7 cellular contexts compared by ENCODE assay signal in the genomic region with DNA sequence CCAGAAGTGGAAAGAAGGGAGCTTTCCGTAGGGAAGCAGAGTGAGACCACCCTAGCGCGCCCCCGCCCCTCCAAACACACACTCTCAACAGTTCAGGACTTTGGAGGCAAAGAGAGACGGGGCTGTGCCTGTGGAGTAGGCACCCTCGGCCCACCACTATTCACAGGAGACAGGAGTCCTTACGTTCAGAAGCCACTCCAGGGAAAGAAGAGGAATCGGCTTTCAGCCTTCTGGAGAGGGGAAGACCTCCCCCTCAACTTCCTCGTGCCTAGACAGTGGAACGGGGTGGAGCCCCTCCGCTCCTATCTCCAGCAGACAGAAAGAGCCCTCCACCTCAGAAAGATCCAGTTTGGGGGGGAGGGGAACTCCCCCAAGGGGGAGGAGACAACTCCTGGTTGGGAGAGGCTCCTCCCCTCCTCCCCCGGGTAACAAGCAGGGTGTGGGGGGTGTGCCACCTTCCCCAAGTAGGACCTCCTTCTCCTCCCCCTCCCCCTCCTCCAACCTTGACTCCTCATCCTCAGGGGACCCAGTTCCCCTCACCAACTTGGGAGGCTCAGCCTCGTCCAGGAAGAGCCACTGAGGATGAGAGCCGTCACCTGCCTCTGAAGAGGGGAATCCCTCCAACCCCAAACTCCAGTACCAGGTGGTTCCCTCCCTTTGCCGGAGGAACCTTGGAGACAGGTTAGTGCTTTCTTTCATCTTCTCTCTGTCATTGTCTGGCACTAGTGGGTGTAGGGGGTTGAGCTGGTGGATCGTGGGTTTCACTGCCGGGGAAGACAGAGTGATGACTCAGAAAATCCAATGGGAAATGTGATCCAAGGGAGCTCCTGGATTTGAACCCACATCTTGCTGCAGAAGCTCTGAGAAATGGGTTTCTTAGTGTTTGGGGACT. TPM values are rescaled to one million over a fixed set of nuclear protein-coding genes. Genes with fewer than 3 reads are reported as not detected.
A peak's percentile ranks its signal among the peaks of the same experiment; 100 is the strongest.
DNase-seq lines count a peak whose midpoint lies in the region; ATAC-seq and TF ChIP-seq lines count a peak whose summit lies in the region.

No MANE protein-coding gene starts in this region.

- CTCF ChIA-PET in activated naive CD4-positive, alpha-beta T cell treated with anti-CD3 and anti-CD28 coated beads, Interleukin-2, amount 10 ng/mL, durations not matched to agents 7 days and 5 days (lab: Charles Lee): interaction anchor here (0.6 to 2.7 kb wide), 5 partner anchors 10 to 100 kb away, joined by 3 to 9 read pairs (median 4); no protein-coding TSS in a partner anchor

- H3K4me1 Mint-ChIP-seq in activated naive CD4-positive, alpha-beta T cell treated with anti-CD3 and anti-CD28 coated beads, Interleukin-2, amount 10 ng/mL, durations not matched to agents 7 days and 5 days: peaks cover 56% of the 10 kb centered on the region
- H3K4me1 Mint-ChIP-seq in neural progenitor cell: peaks cover 38% of the 10 kb centered on the region

- H3K9me3 ChIP-seq in NT2/D1 (ENCODE audit: insufficient read depth, low read length): no peaks in the 10 kb centered on the region
- no peaks in the 10 kb centered on the region for H3K9me3 ChIP-seq in gastroesophageal sphincter
- no peaks in the 10 kb centered on the region for H3K9me3 ChIP-seq in neural progenitor cell (ENCODE audit: low read depth)
- H3K9me3 ChIP-seq in aorta (ENCODE audit: control insufficient read depth, low read length): no peaks in the 10 kb centered on the region

- peak overlapping the region; percentile 68 for H3K27ac Mint-ChIP-seq in activated naive CD4-positive, alpha-beta T cell treated with anti-CD3 and anti-CD28 coated beads, Interleukin-2, amount 10 ng/mL, durations not matched to agents 7 days and 5 days
- H3K27ac Mint-ChIP-seq in neural progenitor cell: peak overlapping the region; percentile 69

- TF ChIP-seq EP300 in gastroesophageal sphincter (IDR thresholded peaks at IDR 0.05): no peak

- peak overlapping the region; percentile 96 for H2AFZ ChIP-seq in neural progenitor cell (replicated peaks)

- H3K27ac ChIP-seq in gastroesophageal sphincter (peak overlapping the region; percentile 94 to 100 (median 98)), neural progenitor cell (no peak overlapping the region), aorta (ENCODE audit: low read depth in 1 of 2, low read length in 2 of 2) (peak overlapping the region; percentile 94 to 95)

- peaks cover 24% of the 10 kb centered on the region for H3F3A ChIP-seq in neural progenitor cell (ENCODE audit: low read depth)

- intact Hi-C loops in aorta (cut with DNase I): loop anchor here in 1 of 2 donors (2.0 to 5.0 kb wide), 2 partner anchors 63 to 669 kb away; no protein-coding TSS in a partner anchor

- peaks cover 10% of the 10 kb centered on the region for H3K36me3 Mint-ChIP-seq in activated naive CD4-positive, alpha-beta T cell treated with anti-CD3 and anti-CD28 coated beads, Interleukin-2, amount 10 ng/mL, durations not matched to agents 7 days and 5 days
- H3K36me3 Mint-ChIP-seq in neural progenitor cell: peaks cover 5% of the 10 kb centered on the region

- H4K20me1 ChIP-seq in neural progenitor cell (ENCODE audit: low read depth): peaks cover 19% of the 10 kb centered on the region

- peak overlapping the region; percentile 82 for H3K4me3 Mint-ChIP-seq in activated naive CD4-positive, alpha-beta T cell treated with anti-CD3 and anti-CD28 coated beads, Interleukin-2, amount 10 ng/mL, durations not matched to agents 7 days and 5 days
- peak overlapping the region; percentile 91 for H3K4me3 Mint-ChIP-seq in neural progenitor cell

- no peak for TF ChIP-seq POLR2A in gastroesophageal sphincter (IDR thresholded peaks at IDR 0.05)

- 0 to 25% methylated on average over 2 to 3 of the region's 17 CpGs for WGBS in gastroesophageal sphincter (ENCODE audit: low coverage in 1 of 2), 2 donors
- 2 to 3% methylated on average over 17 of the region's 17 CpGs for WGBS in aorta, 2 donors

- H3K4me1 ChIP-seq in NT2/D1 (ENCODE audit: insufficient read depth, insufficient read length): peaks cover 30% of the 10 kb centered on the region
- H3K4me1 ChIP-seq in gastroesophageal sphincter: peaks cover 16 to 63% (median 39%) of the 10 kb centered on the region in 3 donors
- peaks cover 28% of the 10 kb centered on the region for H3K4me1 ChIP-seq in neural progenitor cell
- H3K4me1 ChIP-seq in aorta (ENCODE audit: control insufficient read depth in 1 of 2, insufficient read depth in 2 of 2, low read length in 2 of 2): peaks cover 2 to 13% of the 10 kb centered on the region in 2 donors

- H3K36me3 ChIP-seq in GM06990 (ENCODE audit: control insufficient read depth, insufficient read depth, low read length): no peaks in the 10 kb centered on the region
- peaks cover 6% of the 10 kb centered on the region for H3K36me3 ChIP-seq in NT2/D1 (ENCODE audit: insufficient read depth, insufficient read length, low read length)
- no peaks in the 10 kb centered on the region for H3K36me3 ChIP-seq in gastroesophageal sphincter
- H3K36me3 ChIP-seq in neural progenitor cell: no peaks in the 10 kb centered on the region
- H3K36me3 ChIP-seq in aorta (ENCODE audit: control insufficient read depth in 1 of 2, insufficient read depth in 2 of 2, low read length in 1 of 2): no peaks in the 10 kb centered on the region

- peak; percentile 25 for ATAC-seq in HG02588 (IDR thresholded peaks at IDR 0.05; ENCODE audit: unreplicated experiment)
- ATAC-seq in gastroesophageal sphincter: peak; percentile 49
- peak; percentile 75 for ATAC-seq in aorta (ENCODE audit: low FRiP score)

- no peaks in the 10 kb centered on the region for H3K9me3 Mint-ChIP-seq in activated naive CD4-positive, alpha-beta T cell treated with anti-CD3 and anti-CD28 coated beads, Interleukin-2, amount 10 ng/mL, durations not matched to agents 7 days and 5 days
- H3K9me3 Mint-ChIP-seq in neural progenitor cell: no peaks in the 10 kb centered on the region

- H3K9ac ChIP-seq in NT2/D1 (ENCODE audit: insufficient read length, low read depth) (peak overlapping the region; percentile 96), neural progenitor cell (peak overlapping the region; percentile 80)

- peak; percentile 44 for DNase-seq in GM06990 (ENCODE audit: extremely low read depth, insufficient read length)
- DNase-seq in NT2/D1 (ENCODE audit: low read depth, low spot score): peak; percentile 83
- peak; percentile 64 for DNase-seq in activated naive CD4-positive, alpha-beta T cell treated with anti-CD3 and anti-CD28 coated beads, Interleukin-2, amount 10 ng/mL, durations not matched to agents 7 days and 5 days
- peak; percentile 62 for DNase-seq in neural progenitor cell (ENCODE audit: low spot score)
- DNase-seq in aorta: peak; percentile 76 to 85

- no peaks in the 10 kb centered on the region for H3K27me3 Mint-ChIP-seq in activated naive CD4-positive, alpha-beta T cell treated with anti-CD3 and anti-CD28 coated beads, Interleukin-2, amount 10 ng/mL, durations not matched to agents 7 days and 5 days
- no peaks in the 10 kb centered on the region for H3K27me3 Mint-ChIP-seq in neural progenitor cell (ENCODE audit: insufficient read depth, low read depth)

- H3K27me3 ChIP-seq in GM06990 (replicated peaks; ENCODE audit: control insufficient read depth, insufficient read depth, low read length) (no peaks in the 10 kb centered on the region), NT2/D1 (ENCODE audit: insufficient read depth, insufficient read length) (no peaks in the 10 kb centered on the region), gastroesophageal sphincter (no peaks in the 10 kb centered on the region), neural progenitor cell (no peaks in the 10 kb centered on the region), aorta (ENCODE audit: control insufficient read depth in 1 of 2, insufficient read depth in 2 of 2, low read length in 1 of 2) (no peaks in the 10 kb centered on the region)

- peak overlapping the region; percentile 83 for H3K4me2 ChIP-seq in neural progenitor cell

- no peak for TF ChIP-seq CTCF in GM06990 (IDR thresholded peaks at IDR 0.05; ENCODE audit: insufficient read depth, low read length, poor library complexity, severe bottlenecking)
- TF ChIP-seq CTCF in gastroesophageal sphincter (IDR thresholded peaks at IDR 0.05): no peak
- TF ChIP-seq CTCF in neural progenitor cell (IDR thresholded peaks at IDR 0.05): no peak

- H3K4me3 ChIP-seq in GM06990 (replicated peaks; ENCODE audit: low read depth, low read length) (peak overlapping the region; percentile 89), NT2/D1 (ENCODE audit: insufficient read length, low read depth) (peak overlapping the region; percentile 89), gastroesophageal sphincter (peak overlapping the region; percentile 80 to 90), neural progenitor cell (peak overlapping the region; percentile 98), aorta (ENCODE audit: low read length in 2 of 2) (peak overlapping the region; percentile 64 to 99)

- peaks cover 8% of the 10 kb centered on the region for H3K79me2 ChIP-seq in neural progenitor cell (ENCODE audit: low read depth)

RNA-seq across cellular contexts. Expression of a gene that starts 0.9 kb away (rescaled TPM):
- total RNA-seq in gastroesophageal sphincter: 10 to 100 TPM; 16.4 to 28.2 (median 20.4) TPM
- total RNA-seq in neural progenitor cell (ENCODE audit: low replicate concordance): 6.8 and 7.4 TPM in 2 replicates
- total RNA-seq in aorta: 10 to 100 TPM; 29.8 to 32.1 TPM
- 10 to 100 TPM in 1 of 2 donors, 1 to 10 TPM in 1; 6.0 to 12.1 TPM for polyA plus RNA-seq in aorta

RNA-seq across cellular contexts. Expression of a gene that starts 32.8 kb away (rescaled TPM):
- total RNA-seq in gastroesophageal sphincter: 10 to 100 TPM in 2 of 4 donors, 1 to 10 TPM in 2; 1.6 to 16.7 (median 7.6) TPM
- not detected in 2 replicates for total RNA-seq in neural progenitor cell (ENCODE audit: low replicate concordance)
- 10 to 100 TPM; 23.4 to 39.8 TPM for total RNA-seq in aorta
- polyA plus RNA-seq in aorta: 10 to 100 TPM in 1 of 2 donors, 1 to 10 TPM in 1; 4.8 to 23.9 TPM

RNA-seq across cellular contexts. Expression of a gene that starts 48.7 kb away (rescaled TPM):
- total RNA-seq in gastroesophageal sphincter (10 to 100 TPM; 24.5 to 60.1 (median 41.2) TPM), neural progenitor cell (ENCODE audit: low replicate concordance) (25.2 and 40.1 TPM in 2 replicates), aorta (10 to 100 TPM; 29.6 to 33.2 TPM)
- polyA plus RNA-seq in aorta: 10 to 100 TPM; 13.6 to 20.1 TPM

Comparison
In these comparisons a context has a peak if more than half of its experiments do, and no peak if none do; other contexts are left out.
1. ATAC-seq: peak in every context shown above with its lines; median percentile 75 in aorta; 49 in gastroesophageal sphincter; 25 in HG02588.